In genomic region chr1:245091171-245091621, GRCh38 we compare ENCODE assay signal across 20 cellular contexts.
DNase-seq lines count a peak whose midpoint lies in the region; ATAC-seq and TF ChIP-seq lines count a peak whose summit lies in the region.
"Had no signal": no experiment of that assay in that cellular context is flagged by ENCODE, and none has a peak within 500 bp of the region (broad histone marks: within the 10 kb centered on the region; RNA-seq: fewer than 3 reads in every experiment).

No MANE protein-coding gene starts in this region.

- no peaks in the 10 kb centered on the region for H3K27me3 ChIP-seq in AG04450 (ENCODE audit: control insufficient read depth, insufficient read depth, low read length)
- H3K27me3 ChIP-seq in mesenchymal stem cell (ENCODE audit: control insufficient read depth in 1 of 2, insufficient read depth in 1 of 2, low read length in 2 of 2) = no peaks in the 10 kb centered on the region
- H3K27me3 ChIP-seq: gastroesophageal sphincter, neural progenitor cell had no signal

- peak overlapping the region; percentile 83 to 98 for H3K4ac ChIP-seq in mesenchymal stem cell (ENCODE audit: low read depth in 1 of 2, low read length in 2 of 2)

- WGBS in mesenchymal stem cell = 92% methylated on average over 15 of the region's 16 CpGs

- peak overlapping the region; percentile 91 for H2BK120ac ChIP-seq in mesenchymal stem cell (ENCODE audit: low read depth, low read length)

- H3K9me3 ChIP-seq in AG04450 (ENCODE audit: control insufficient read depth, insufficient read depth, low read length) (no peaks in the 10 kb centered on the region; the same call in 1 of the 2 replicates), mesenchymal stem cell (ENCODE audit: control insufficient read depth, low read length) (no peaks in the 10 kb centered on the region), T-helper 17 cell (ENCODE audit: control insufficient read depth, low read length, poor library complexity, severe bottlenecking) (no peaks in the 10 kb centered on the region)
- H3K9me3 ChIP-seq: gastroesophageal sphincter, mucosa of descending colon had no signal

- H3K4me1 Mint-ChIP-seq in T-helper 17 cell = no peaks in the 10 kb centered on the region

- H2AK5ac ChIP-seq in mesenchymal stem cell (ENCODE audit: low read length, severe bottlenecking) = peak overlapping the region; percentile 63

- DNase-seq in AG04450 (ENCODE audit: low read depth, low spot score) = no peak
- DNase-seq in RKO (ENCODE audit: low spot score) = peak; percentile 38
- DNase-seq in epithelial cell of esophagus (ENCODE audit: low read depth) = peak; percentile 40
- DNase-seq in mesenchymal stem cell = peak; percentile 51
- DNase-seq in T-helper 17 cell = no peak
- no peak for DNase-seq in NCI-H2107 treated with DMSO at 0.1 percent for 48 hours (lab: John Stamatoyannopoulos, UW; ENCODE audit: unreplicated experiment)
- DNase-seq in DMS79 treated with DMSO at 0.1 percent for 48 hours (lab: John Stamatoyannopoulos, UW) = no peak
- DNase-seq: activated gamma-delta T cell treated with Interleukin-2 at 50 U/mL for 16 hours; CD8-positive, alpha-beta T cell; left colon; NCI-H1694 treated with DMSO at 0.1 percent for 48 hours; NCI-H345; NK-92 treated with Interleukin-12 subunit alpha and Interleukin-12 subunit beta, amount 100 ng/mL, for 24 hours; stimulated activated CD8-positive, alpha-beta memory T cell treated with anti-CD3 and anti-CD28 coated beads, Interleukin-4, amount 100 ng/mL, for 48 hours had no signal

- H3K4me3 ChIP-seq in AG04450 (ENCODE audit: low read depth, low read length) (no peak overlapping the region), epithelial cell of esophagus (ENCODE audit: low read length) (no peak overlapping the region), mesenchymal stem cell (ENCODE audit: insufficient read depth in 1 of 2, low read depth in 1 of 2, low read length in 2 of 2) (no peak overlapping the region)
- H3K4me3 ChIP-seq: gastroesophageal sphincter, mucosa of descending colon, neural progenitor cell had no signal

- H2BK12ac ChIP-seq in mesenchymal stem cell (ENCODE audit: low read length in 2 of 2) = peak overlapping the region; percentile 98 to 99

- peaks cover 14% of the 10 kb centered on the region for H3K4me1 ChIP-seq in mesenchymal stem cell (ENCODE audit: control insufficient read depth, insufficient read depth, low read depth, low read length)
- H3K4me1 ChIP-seq: gastroesophageal sphincter had no signal

- no peak overlapping the region for H3K9ac ChIP-seq in mesenchymal stem cell (ENCODE audit: low read length)
- H3K9ac ChIP-seq: neural progenitor cell had no signal

- no peak overlapping the region for H2AFZ ChIP-seq in mesenchymal stem cell (ENCODE audit: low read depth, low read length)
- H2AFZ ChIP-seq: neural progenitor cell had no signal

- peak overlapping the region; percentile 100 for H4K91ac ChIP-seq in mesenchymal stem cell (ENCODE audit: low read length)

- H2BK15ac ChIP-seq in mesenchymal stem cell (ENCODE audit: low read depth, poor library complexity, severe bottlenecking) = peak overlapping the region; percentile 100

- CTCF ChIA-PET in AG04450 (lab: Charles Lee) = interaction anchor here (0.8 kb wide), 1 partner anchor 62 kb away, joined by 3 read pairs; no protein-coding TSS in a partner anchor

- H3K27ac ChIP-seq in AG04450 (ENCODE audit: low read depth, low read length) = peak overlapping the region; percentile 98
- H3K27ac ChIP-seq in mesenchymal stem cell (ENCODE audit: low read length, poor library complexity, severe bottlenecking) = peak overlapping the region; percentile 78
- H3K27ac ChIP-seq: gastroesophageal sphincter, neural progenitor cell had no signal

- peaks cover 7% of the 10 kb centered on the region in 2 experiments for H3K36me3 ChIP-seq in mesenchymal stem cell (ENCODE audit: control insufficient read depth in 1 of 2, insufficient read depth in 2 of 2, low read depth in 1 of 2, low read length in 2 of 2)
- H3K36me3 ChIP-seq: neural progenitor cell had no signal

- peak overlapping the region in 1 of 2 experiments; percentile 99 for H3K14ac ChIP-seq in mesenchymal stem cell (ENCODE audit: low read length in 2 of 2)

- H3K27me3 Mint-ChIP-seq in T-helper 17 cell = no peaks in the 10 kb centered on the region

- H4K8ac ChIP-seq in mesenchymal stem cell (ENCODE audit: low read length) = peak overlapping the region; percentile 90

- no peak overlapping the region for H3K27ac Mint-ChIP-seq in T-helper 17 cell
- H3K27ac Mint-ChIP-seq: CD8-positive, alpha-beta T cell; endodermal cell; HFFc6; neural progenitor cell had no signal

- no peak overlapping the region for H2BK5ac ChIP-seq in mesenchymal stem cell (ENCODE audit: low read depth, low read length, poor library complexity, severe bottlenecking)

- no peaks in the 10 kb centered on the region for H3K36me3 Mint-ChIP-seq in T-helper 17 cell (ENCODE audit: low read depth)
- H3K36me3 Mint-ChIP-seq: CD8-positive, alpha-beta T cell; neural progenitor cell had no signal

- TF ChIP-seq CTCF in AG04450 (IDR thresholded peaks at IDR 0.05; ENCODE audit: low read depth, low read length) (no peak), epithelial cell of esophagus (IDR thresholded peaks at IDR 0.05; ENCODE audit: insufficient read depth, low read depth, low read length, missing control alignments) (no peak)

- H3K4me2 ChIP-seq in mesenchymal stem cell (ENCODE audit: low read length, poor library complexity, severe bottlenecking) = no peak overlapping the region
- H3K4me2 ChIP-seq: neural progenitor cell had no signal

- H3K23ac ChIP-seq in mesenchymal stem cell (ENCODE audit: low read length in 2 of 2) = peak overlapping the region in 1 of 2 experiments; percentile 34

- no peak overlapping the region for H3K4me3 Mint-ChIP-seq in T-helper 17 cell
- H3K4me3 Mint-ChIP-seq: CD8-positive, alpha-beta T cell; endodermal cell; HFFc6; neural progenitor cell had no signal

- H3K18ac ChIP-seq in mesenchymal stem cell (ENCODE audit: low read depth in 1 of 2, low read length in 2 of 2) = peak overlapping the region; percentile 98

- no peaks in the 10 kb centered on the region for H3K79me1 ChIP-seq in mesenchymal stem cell (replicated peaks; ENCODE audit: low read length, poor library complexity, severe bottlenecking)

- POLR2A ChIA-PET in AG04450 (lab: Yijun Ruan, JAX) = interaction anchor here (0.9 to 1.1 kb wide), 2 partner anchors 59 to 126 kb away, joined by 3 to 5 read pairs; no protein-coding TSS in a partner anchor

- no peak for ATAC-seq in T-helper 17 cell
- no peak for ATAC-seq in GM21786 (IDR thresholded peaks at IDR 0.05; ENCODE audit: unreplicated experiment)
- ATAC-seq: CD8-positive, alpha-beta T cell had no signal

Comparison
In these comparisons a context has a peak if more than half of its experiments do, and no peak if none do; other contexts are left out.
1. DNase-seq: peak in RKO (single experiment), epithelial cell of esophagus (single experiment) and mesenchymal stem cell (single experiment); none in AG04450 (single experiment), T-helper 17 cell (0 of 3), NCI-H2107 treated with DMSO at 0.1 percent for 48 hours (single experiment) and DMS79 treated with DMSO at 0.1 percent for 48 hours (single experiment).